ENCODE assay signal across 8 cellular contexts in genomic region chr1:166433404-166434304, GRCh38.
DNase-seq lines count a peak whose midpoint lies in the region; ATAC-seq and TF ChIP-seq lines count a peak whose summit lies in the region.
"Not testable (repeated sequence)": the region's sequence is repeated elsewhere in the genome, so short reads cannot be mapped to it uniquely, and the experiment has no call there.

No MANE protein-coding gene starts in this region.

- H3K4me3 ChIP-seq in GM12865 (ENCODE audit: low read depth, low read length), result not testable (repeated sequence)

- CTCF ChIA-PET in activated naive CD4-positive, alpha-beta T cell treated with anti-CD3 and anti-CD28 coated beads for 36 hours (lab: Charles Lee), result interaction anchor here (0.7 kb wide), 1 partner anchor 12 kb away, joined by 3 read pairs; no protein-coding TSS in a partner anchor

- peak; percentile 53 for ATAC-seq in HG03039 (IDR thresholded peaks at IDR 0.05; ENCODE audit: unreplicated experiment)

- not testable (repeated sequence) for H3K27me3 Mint-ChIP-seq in activated naive CD4-positive, alpha-beta T cell treated with anti-CD3 and anti-CD28 coated beads for 36 hours (ENCODE audit: low read depth); glutamatergic neuron (ENCODE audit: unreplicated experiment)

- not testable (repeated sequence) for H3K27ac Mint-ChIP-seq in activated naive CD4-positive, alpha-beta T cell treated with anti-CD3 and anti-CD28 coated beads for 36 hours; glutamatergic neuron (ENCODE audit: unreplicated experiment)

- intact Hi-C loops in activated naive CD4-positive, alpha-beta T cell treated with anti-CD3 and anti-CD28 coated beads for 36 hours (cut with micrococcal nuclease), result loop anchor here (1.0 to 5.0 kb wide), 2 partner anchors 301 to 505 kb away; no protein-coding TSS in a partner anchor

- H3K4me1 Mint-ChIP-seq in activated naive CD4-positive, alpha-beta T cell treated with anti-CD3 and anti-CD28 coated beads for 36 hours (ENCODE audit: low read depth); glutamatergic neuron (ENCODE audit: low read depth, unreplicated experiment): not testable (repeated sequence)

- TF ChIP-seq CTCF in 22Rv1 (IDR thresholded peaks at IDR 0.05), result peak; percentile 57
- TF ChIP-seq CTCF in GM12865 (IDR thresholded peaks at IDR 0.05; ENCODE audit: insufficient read depth, low read depth, low read length, missing control alignments), result peak; percentile 22
- peak; percentile 35 for TF ChIP-seq CTCF in glutamatergic neuron (IDR thresholded peaks at IDR 0.05; ENCODE audit: partially characterized antibody, unreplicated experiment)

- DNase-seq in GM12865 (ENCODE audit: low read depth) (peak; percentile 52), NCI-H1417 (lab: John Stamatoyannopoulos, UW) (peak; percentile 20 to 77 (median 25)), NOMO-1 treated with DMSO at 0.1 percent for 48 hours (lab: John Stamatoyannopoulos, UW; ENCODE audit: unreplicated experiment) (peak; percentile 19), glutamatergic neuron (peak; percentile 14), midbrain (lab: John Stamatoyannopoulos, UW) (peak; percentile 13)
- DNase-seq in activated naive CD4-positive, alpha-beta T cell treated with anti-CD3 and anti-CD28 coated beads for 36 hours, result peak; percentile 6

- not testable (repeated sequence) for H3K4me3 Mint-ChIP-seq in activated naive CD4-positive, alpha-beta T cell treated with anti-CD3 and anti-CD28 coated beads for 36 hours; glutamatergic neuron (ENCODE audit: unreplicated experiment)

- H3K27ac ChIP-seq in 22Rv1, result not testable (repeated sequence)

- H3K9me3 Mint-ChIP-seq in activated naive CD4-positive, alpha-beta T cell treated with anti-CD3 and anti-CD28 coated beads for 36 hours; glutamatergic neuron (ENCODE audit: unreplicated experiment): not testable (repeated sequence)

- H3K36me3 Mint-ChIP-seq in activated naive CD4-positive, alpha-beta T cell treated with anti-CD3 and anti-CD28 coated beads for 36 hours (ENCODE audit: low read depth); glutamatergic neuron (ENCODE audit: unreplicated experiment): not testable (repeated sequence)
